ENCODE assay signal across 1 cellular context in the genomic region with DNA sequence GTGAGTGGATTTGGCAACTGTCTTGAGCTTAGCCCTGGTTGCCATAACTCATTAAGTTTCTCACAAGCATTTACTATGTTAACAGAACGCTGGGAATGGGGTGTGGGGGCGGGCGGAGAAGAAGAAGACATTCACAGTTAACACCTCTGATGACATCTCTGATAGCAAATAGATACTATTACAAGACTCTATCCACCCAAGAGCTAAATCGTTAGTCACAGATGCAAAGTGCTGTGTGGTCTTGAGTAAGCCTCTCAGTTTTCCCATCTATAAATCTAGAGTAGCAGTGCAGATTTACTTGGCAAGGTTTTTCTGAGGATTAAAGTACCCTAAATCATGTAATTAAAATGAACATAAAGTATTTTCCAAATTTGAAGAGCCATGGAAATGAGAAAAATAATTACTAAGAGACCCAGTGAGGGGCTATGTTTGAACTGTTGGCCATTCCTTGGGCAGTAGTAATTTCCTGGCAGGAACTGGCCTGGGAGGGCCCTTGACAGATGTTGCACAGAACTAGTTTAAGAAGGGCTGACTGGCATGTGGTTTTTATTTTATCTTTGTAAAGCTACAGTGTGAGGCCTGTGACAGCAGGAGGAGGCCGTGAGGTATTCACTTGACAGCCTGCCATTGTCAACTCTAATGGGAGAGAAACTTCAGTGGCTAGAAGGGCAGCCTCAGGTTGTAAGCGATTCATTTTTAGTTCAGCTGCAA.
TF ChIP-seq lines count a peak whose summit lies in the region.

No MANE protein-coding gene starts in this region.

TF ChIP-seq in HEK293, 187 proteins besides CTCF, POLR2A, EP300 and RAD21 (continued from another document):
- TF ChIP-seq, protein P1, sequence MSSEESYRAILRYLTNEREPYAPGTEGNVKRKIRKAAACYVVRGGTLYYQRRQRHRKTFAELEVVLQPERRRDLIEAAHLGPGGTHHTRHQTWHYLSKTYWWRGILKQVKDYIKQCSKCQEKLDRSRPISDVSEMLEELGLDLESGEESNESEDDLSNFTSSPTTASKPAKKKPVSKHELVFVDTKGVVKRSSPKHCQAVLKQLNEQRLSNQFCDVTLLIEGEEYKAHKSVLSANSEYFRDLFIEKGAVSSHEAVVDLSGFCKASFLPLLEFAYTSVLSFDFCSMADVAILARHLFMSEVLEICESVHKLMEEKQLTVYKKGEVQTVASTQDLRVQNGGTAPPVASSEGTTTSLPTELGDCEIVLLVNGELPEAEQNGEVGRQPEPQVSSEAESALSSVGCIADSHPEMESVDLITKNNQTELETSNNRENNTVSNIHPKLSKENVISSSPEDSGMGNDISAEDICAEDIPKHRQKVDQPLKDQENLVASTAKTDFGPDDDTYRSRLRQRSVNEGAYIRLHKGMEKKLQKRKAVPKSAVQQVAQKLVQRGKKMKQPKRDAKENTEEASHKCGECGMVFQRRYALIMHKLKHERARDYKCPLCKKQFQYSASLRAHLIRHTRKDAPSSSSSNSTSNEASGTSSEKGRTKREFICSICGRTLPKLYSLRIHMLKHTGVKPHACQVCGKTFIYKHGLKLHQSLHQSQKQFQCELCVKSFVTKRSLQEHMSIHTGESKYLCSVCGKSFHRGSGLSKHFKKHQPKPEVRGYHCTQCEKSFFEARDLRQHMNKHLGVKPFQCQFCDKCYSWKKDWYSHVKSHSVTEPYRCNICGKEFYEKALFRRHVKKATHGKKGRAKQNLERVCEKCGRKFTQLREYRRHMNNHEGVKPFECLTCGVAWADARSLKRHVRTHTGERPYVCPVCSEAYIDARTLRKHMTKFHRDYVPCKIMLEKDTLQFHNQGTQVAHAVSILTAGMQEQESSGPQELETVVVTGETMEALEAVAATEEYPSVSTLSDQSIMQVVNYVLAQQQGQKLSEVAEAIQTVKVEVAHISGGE (tag by site-specific recombination; conservative IDR thresholded peaks at IDR 0.05; ENCODE audit: low read depth): no peak
- no peak for TF ChIP-seq ZIC2 (tag by site-specific recombination; IDR thresholded peaks at IDR 0.05)
- TF ChIP-seq FEZF1 (tag by site-specific recombination; IDR thresholded peaks at IDR 0.05): peak; percentile 46; the same call in 1 of the 2 replicates
- TF ChIP-seq ZNF121 (tag by site-specific recombination; IDR thresholded peaks at IDR 0.05): no peak
- no peak for TF ChIP-seq ZBTB21 (tag by site-specific recombination; IDR thresholded peaks at IDR 0.05)
- TF ChIP-seq SALL2 (tag by site-specific recombination; IDR thresholded peaks at IDR 0.05; ENCODE audit: borderline replicate concordance): no peak
